Comparison of ENCODE assay signal across 9 cellular contexts in genomic region chr22:39061282-39061681, GRCh38. TPM values are rescaled to one million over a fixed set of nuclear protein-coding genes. Genes with fewer than 3 reads are reported as not detected.
"Had no signal": no experiment of that assay in that cellular context is flagged by ENCODE, and none has a peak within 500 bp of the region (broad histone marks: within the 10 kb centered on the region; RNA-seq: fewer than 3 reads in every experiment).

No MANE protein-coding gene starts in this region.

RNA-seq across cellular contexts. Expression of gene APOBEC3G, which starts 15.8 kb away (rescaled TPM):
- polyA plus RNA-seq: neural cell had no signal

RNA-seq across cellular contexts. Expression of gene APOBEC3F, which starts 20.6 kb away (rescaled TPM):
- polyA plus RNA-seq: neural cell had no signal

RNA-seq across cellular contexts. Expression of gene APOBEC3H, which starts 35.8 kb away (rescaled TPM):
- total RNA-seq: dermis microvascular lymphatic vessel endothelial cell, left colon, mesenteric fat pad, myocyte, occipital lobe, psoas muscle, sigmoid colon, skeletal muscle tissue had no signal
- polyA plus RNA-seq: neural cell had no signal

RNA-seq across cellular contexts. Expression of gene APOBEC3D, which starts 40.4 kb away (rescaled TPM):
- total RNA-seq: myocyte had no signal
- polyA plus RNA-seq: neural cell had no signal

RNA-seq across cellular contexts. Expression of gene APOBEC3C, which starts 47.2 kb away (rescaled TPM):
- polyA plus RNA-seq: neural cell had no signal
